In genomic region chr15:90320062-90320884, GRCh38 we compare ENCODE assay signal across 8 cellular contexts. TPM values are rescaled to one million over a fixed set of nuclear protein-coding genes. Genes with fewer than 3 reads are reported as not detected.
DNase-seq lines count a peak whose midpoint lies in the region; TF ChIP-seq lines count a peak whose summit lies in the region.

No MANE protein-coding gene starts in this region.

- no peak overlapping the region for H2BK5ac ChIP-seq in mesendoderm (ENCODE audit: low read length)

- no peaks in the 10 kb centered on the region for H3K79me1 ChIP-seq in mesendoderm (ENCODE audit: low read length)

- H3K27me3 Mint-ChIP-seq in endothelial cell (ENCODE audit: unreplicated experiment) = no peaks in the 10 kb centered on the region

- H3K4me3 Mint-ChIP-seq in endothelial cell (ENCODE audit: unreplicated experiment) = no peak overlapping the region

- no peaks in the 10 kb centered on the region for H3K36me3 ChIP-seq in mesendoderm (ENCODE audit: control insufficient read depth, insufficient read depth, low read length)

- no peak overlapping the region for H2BK120ac ChIP-seq in mesendoderm (ENCODE audit: low read depth, low read length)

- no peak overlapping the region for H3K4me3 ChIP-seq in AG10803 (ENCODE audit: low read length)
- H3K4me3 ChIP-seq in mesendoderm (ENCODE audit: low read length) = no peak overlapping the region

- no CpG with 5 or more reads among the region's 17 CpGs for WGBS in mesendoderm (ENCODE audit: extremely low coverage, insufficient coverage, low lambda C conversion rate)

- H3K4me2 ChIP-seq in mesendoderm (ENCODE audit: low read length) = no peak overlapping the region

- peak; percentile 84 for DNase-seq in AG10803 (ENCODE audit: low read depth)
- DNase-seq in GM19238 (ENCODE audit: insufficient read length, low spot score) = peak; percentile 70
- DNase-seq in HUDEP-2 (lab: John Stamatoyannopoulos, UW; ENCODE audit: unreplicated experiment in 76 of 76) = peak in 71 of 76 experiments; percentile 7 to 87 (median 61)
- peak; percentile 81 for DNase-seq in NOMO-1 treated with DMSO at 0.1 percent for 48 hours (lab: John Stamatoyannopoulos, UW; ENCODE audit: unreplicated experiment)
- DNase-seq in activated CD8-positive, alpha-beta memory T cell treated with anti-CD3 and anti-CD28 coated beads for 1 hour (ENCODE audit: extremely low read depth in 1 of 2, low read depth in 1 of 2) = peak; percentile 12 to 39
- peak; percentile 78 for DNase-seq in endothelial cell (ENCODE audit: low spot score)
- peak; percentile 95 for DNase-seq in mesendoderm
- peak; percentile 24 for DNase-seq in stimulated activated CD8-positive, alpha-beta memory T cell treated with anti-CD3 and anti-CD28 coated beads, Interleukin-12 subunit alpha, Interleukin-12 subunit beta, amount 100 ng/mL, for 4 hours (ENCODE audit: low read depth)

- no peak overlapping the region for H3K27ac Mint-ChIP-seq in endothelial cell (ENCODE audit: unreplicated experiment)

- peak overlapping the region; percentile 100 for H2BK15ac ChIP-seq in mesendoderm (replicated peaks; ENCODE audit: low read depth)

- no peak overlapping the region for H4K5ac ChIP-seq in mesendoderm (ENCODE audit: low read length)

- H3K9ac ChIP-seq in mesendoderm (ENCODE audit: low read length) = peak overlapping the region; percentile 24

- no peak overlapping the region for H4K8ac ChIP-seq in mesendoderm (ENCODE audit: low read depth, low read length)

- no peak overlapping the region for H3K4ac ChIP-seq in mesendoderm (ENCODE audit: low read depth, low read length)

- H3K27ac ChIP-seq in mesendoderm (ENCODE audit: low read depth, low read length) = no peak overlapping the region

- TF ChIP-seq CTCF in AG10803 (conservative IDR thresholded peaks at IDR 0.05; ENCODE audit: low read length) (peak; percentile 100), endothelial cell (IDR thresholded peaks at IDR 0.05; ENCODE audit: unreplicated experiment) (peak; percentile 85)

- no peaks in the 10 kb centered on the region for H3K27me3 ChIP-seq in mesendoderm (ENCODE audit: insufficient read depth, low read length, poor library complexity)

- no peaks in the 10 kb centered on the region for H3K36me3 Mint-ChIP-seq in endothelial cell (ENCODE audit: low read depth, unreplicated experiment)

- H2AK5ac ChIP-seq in mesendoderm (ENCODE audit: low read length) = no peak overlapping the region

- H3K4me1 Mint-ChIP-seq in endothelial cell (ENCODE audit: unreplicated experiment) = no peaks in the 10 kb centered on the region

- no peaks in the 10 kb centered on the region for H3K4me1 ChIP-seq in mesendoderm (ENCODE audit: control insufficient read depth, low read depth, low read length)

- H3K56ac ChIP-seq in mesendoderm (ENCODE audit: low read length) = peak overlapping the region; percentile 68

- peak overlapping the region; percentile 76 for H3K18ac ChIP-seq in mesendoderm (ENCODE audit: low read length)

- H3K9me3 Mint-ChIP-seq in endothelial cell (ENCODE audit: unreplicated experiment) = no peaks in the 10 kb centered on the region

- H3K23ac ChIP-seq in mesendoderm (ENCODE audit: low read length) = no peak overlapping the region

- no peaks in the 10 kb centered on the region for H3K79me2 ChIP-seq in mesendoderm (ENCODE audit: control insufficient read depth, insufficient read depth, low read length)

RNA-seq across cellular contexts. Expression of gene ZNF774, which starts 31.8 kb away (rescaled TPM):
- total RNA-seq in endothelial cell (ENCODE audit: unreplicated experiment) = 4.1 TPM
- 0.90 TPM for polyA plus RNA-seq in mesendoderm (2013, experiment 1 of 2)
- 1.0 TPM for polyA plus RNA-seq in mesendoderm (2013, experiment 2 of 2)

RNA-seq across cellular contexts. Expression of gene NGRN, which starts 54.8 kb away (rescaled TPM):
- 69.0 TPM for total RNA-seq in endothelial cell (ENCODE audit: unreplicated experiment)
- 72.7 TPM for polyA plus RNA-seq in mesendoderm (2013, experiment 1 of 2)
- polyA plus RNA-seq in mesendoderm (2013, experiment 2 of 2) = 73.4 TPM

Comparison
In these comparisons a context has a peak if more than half of its experiments do, and no peak if none do; other contexts are left out.
1. DNase-seq: peak in every context shown above with its lines; median percentile 95 in mesendoderm; 84 in AG10803; 81 in NOMO-1 treated with DMSO at 0.1 percent for 48 hours; 78 in endothelial cell; 70 in GM19238; 61 in HUDEP-2; 26 in activated CD8-positive, alpha-beta memory T cell treated with anti-CD3 and anti-CD28 coated beads for 1 hour; 24 in stimulated activated CD8-positive, alpha-beta memory T cell treated with anti-CD3 and anti-CD28 coated beads, Interleukin-12 subunit alpha, Interleukin-12 subunit beta, amount 100 ng/mL, for 4 hours.